12 cellular contexts compared by ENCODE assay signal in genomic region chr22:23789638-23790037, GRCh38. TPM values are rescaled to one million over a fixed set of nuclear protein-coding genes. Genes with fewer than 3 reads are reported as not detected.
DNase-seq lines count a peak whose midpoint lies in the region; ATAC-seq and TF ChIP-seq lines count a peak whose summit lies in the region.
"Had no signal": no experiment of that assay in that cellular context is flagged by ENCODE, and none has a peak within 500 bp of the region (broad histone marks: within the 10 kb centered on the region; RNA-seq: fewer than 3 reads in every experiment).

No MANE protein-coding gene starts in this region.

- H3K9me3 ChIP-seq in mesodermal cell (ENCODE audit: control insufficient read depth, low read length) (no peaks in the 10 kb centered on the region), HAP-1 (no peaks in the 10 kb centered on the region)

- H3K27me3 Mint-ChIP-seq in activated T-helper 17 cell treated with anti-CD3 and anti-CD28 coated beads, Interleukin-2, amount 50 U/mL, for 72 hours: no peaks in the 10 kb centered on the region

- no peaks in the 10 kb centered on the region for H3K27me3 ChIP-seq in HAP-1 (ENCODE audit: low read depth)
- H3K27me3 ChIP-seq: dorsolateral prefrontal cortex had no signal

- in situ Hi-C loops in HAP-1 (cut with MboI; ENCODE audit: low sequenced_read_pairs): no loop called here

- peak overlapping the region; percentile 20 for H3K4me3 Mint-ChIP-seq in activated T-helper 17 cell treated with anti-CD3 and anti-CD28 coated beads, Interleukin-2, amount 50 U/mL, for 72 hours

- ATAC-seq in activated T-helper 17 cell treated with anti-CD3 and anti-CD28 coated beads, Interleukin-2, amount 50 U/mL, for 72 hours (replicated peaks): no peak
- no peak for ATAC-seq in HG02970 (IDR thresholded peaks at IDR 0.05; ENCODE audit: low FRiP score, unreplicated experiment)

- TF ChIP-seq CTCF in 22Rv1 (IDR thresholded peaks at IDR 0.05): no peak

- peaks cover 6% of the 10 kb centered on the region for H3K4me1 Mint-ChIP-seq in activated T-helper 17 cell treated with anti-CD3 and anti-CD28 coated beads, Interleukin-2, amount 50 U/mL, for 72 hours

- H3K36me3 ChIP-seq in mesodermal cell (ENCODE audit: control insufficient read depth, insufficient read depth, low read length): peaks cover 59% of the 10 kb centered on the region
- peaks cover 49% of the 10 kb centered on the region for H3K36me3 ChIP-seq in HAP-1 (replicated peaks)

- H3K27ac Mint-ChIP-seq in activated T-helper 17 cell treated with anti-CD3 and anti-CD28 coated beads, Interleukin-2, amount 50 U/mL, for 72 hours: peak overlapping the region; percentile 13

- H3K27ac ChIP-seq in 22Rv1 (peak overlapping the region; percentile 98; the same call in 1 of the 2 replicates), mesodermal cell (ENCODE audit: low read depth, low read length, severe bottlenecking) (no peak overlapping the region)

- H3K4me1 ChIP-seq in mesodermal cell (ENCODE audit: control insufficient read depth, insufficient read depth, low read length, poor library complexity, severe bottlenecking): peaks cover 11% of the 10 kb centered on the region
- peaks cover 18% of the 10 kb centered on the region for H3K4me1 ChIP-seq in HAP-1

- WGBS in mesodermal cell (ENCODE audit: insufficient coverage in 2 of 2), 2 experiments: 89 to 94% methylated on average over 2 to 4 of the region's 4 CpGs

- H3K36me3 Mint-ChIP-seq in activated T-helper 17 cell treated with anti-CD3 and anti-CD28 coated beads, Interleukin-2, amount 50 U/mL, for 72 hours (ENCODE audit: low read depth): peaks cover 34% of the 10 kb centered on the region

- H3K4me3 ChIP-seq in mesodermal cell (ENCODE audit: extremely low read depth, insufficient read depth, low read length, poor library complexity, severe bottlenecking) (peak overlapping the region; percentile 11), HAP-1 (no peak overlapping the region)

- DNase-seq in COLO668 (lab: John Stamatoyannopoulos, UW; ENCODE audit: unreplicated experiment) (peak; percentile 47), middle frontal gyrus (ENCODE audit: extremely low spot score, low spot score) (no peak), GF-D8 (lab: John Stamatoyannopoulos, UW) (no peak), HAP-1 (ENCODE audit: low spot score in 2 of 2) (no peak)
- DNase-seq: Calu3, NCI-H187, RPMI8226 had no signal

- H3K9me3 Mint-ChIP-seq in activated T-helper 17 cell treated with anti-CD3 and anti-CD28 coated beads, Interleukin-2, amount 50 U/mL, for 72 hours: no peaks in the 10 kb centered on the region

RNA-seq across cellular contexts. Expression of gene SMARCB1, which starts 2.9 kb away (rescaled TPM):
- total RNA-seq in activated T-helper 17 cell treated with anti-CD3 and anti-CD28 coated beads, Interleukin-2, amount 50 U/mL, for 72 hours: 10 to 100 TPM; 51.4 to 70.1 TPM
- 178 TPM for polyA plus RNA-seq in mesodermal cell (2013, experiment 1 of 2)
- polyA plus RNA-seq in mesodermal cell (2013, experiment 2 of 2): 153 TPM

RNA-seq across cellular contexts. Expression of gene MMP11, which starts 17.0 kb away (rescaled TPM):
- total RNA-seq in activated T-helper 17 cell treated with anti-CD3 and anti-CD28 coated beads, Interleukin-2, amount 50 U/mL, for 72 hours: under 1 TPM; 0.45 to 0.50 TPM
- polyA plus RNA-seq in mesodermal cell (2013, experiment 1 of 2): 33.2 TPM
- 27.9 TPM for polyA plus RNA-seq in mesodermal cell (2013, experiment 2 of 2)

RNA-seq across cellular contexts. Expression of gene CHCHD10, which starts 21.9 kb away (rescaled TPM):
- total RNA-seq in activated T-helper 17 cell treated with anti-CD3 and anti-CD28 coated beads, Interleukin-2, amount 50 U/mL, for 72 hours: 100 to 1,000 TPM in 1 of 2 donors, 10 to 100 TPM in 1; 49.6 to 104 TPM
- polyA plus RNA-seq in mesodermal cell (2013, experiment 1 of 2): 159 TPM
- polyA plus RNA-seq in mesodermal cell (2013, experiment 2 of 2): 129 TPM

RNA-seq across cellular contexts. Expression of gene C22orf15, which starts 26.8 kb away (rescaled TPM):
- not detected for total RNA-seq in activated T-helper 17 cell treated with anti-CD3 and anti-CD28 coated beads, Interleukin-2, amount 50 U/mL, for 72 hours
- 0.77 TPM for polyA plus RNA-seq in mesodermal cell (2013, experiment 1 of 2)
- polyA plus RNA-seq in mesodermal cell (2013, experiment 2 of 2): 1.7 TPM
- total RNA-seq: Calu3 had no signal

RNA-seq across cellular contexts. Expression of gene VPREB3, which starts 35.4 kb away (rescaled TPM):
- total RNA-seq in activated T-helper 17 cell treated with anti-CD3 and anti-CD28 coated beads, Interleukin-2, amount 50 U/mL, for 72 hours: not detected
- 1.00 TPM for polyA plus RNA-seq in mesodermal cell (2013, experiment 1 of 2)
- polyA plus RNA-seq in mesodermal cell (2013, experiment 2 of 2): not detected
- total RNA-seq: Calu3 had no signal
